In the genomic region with DNA sequence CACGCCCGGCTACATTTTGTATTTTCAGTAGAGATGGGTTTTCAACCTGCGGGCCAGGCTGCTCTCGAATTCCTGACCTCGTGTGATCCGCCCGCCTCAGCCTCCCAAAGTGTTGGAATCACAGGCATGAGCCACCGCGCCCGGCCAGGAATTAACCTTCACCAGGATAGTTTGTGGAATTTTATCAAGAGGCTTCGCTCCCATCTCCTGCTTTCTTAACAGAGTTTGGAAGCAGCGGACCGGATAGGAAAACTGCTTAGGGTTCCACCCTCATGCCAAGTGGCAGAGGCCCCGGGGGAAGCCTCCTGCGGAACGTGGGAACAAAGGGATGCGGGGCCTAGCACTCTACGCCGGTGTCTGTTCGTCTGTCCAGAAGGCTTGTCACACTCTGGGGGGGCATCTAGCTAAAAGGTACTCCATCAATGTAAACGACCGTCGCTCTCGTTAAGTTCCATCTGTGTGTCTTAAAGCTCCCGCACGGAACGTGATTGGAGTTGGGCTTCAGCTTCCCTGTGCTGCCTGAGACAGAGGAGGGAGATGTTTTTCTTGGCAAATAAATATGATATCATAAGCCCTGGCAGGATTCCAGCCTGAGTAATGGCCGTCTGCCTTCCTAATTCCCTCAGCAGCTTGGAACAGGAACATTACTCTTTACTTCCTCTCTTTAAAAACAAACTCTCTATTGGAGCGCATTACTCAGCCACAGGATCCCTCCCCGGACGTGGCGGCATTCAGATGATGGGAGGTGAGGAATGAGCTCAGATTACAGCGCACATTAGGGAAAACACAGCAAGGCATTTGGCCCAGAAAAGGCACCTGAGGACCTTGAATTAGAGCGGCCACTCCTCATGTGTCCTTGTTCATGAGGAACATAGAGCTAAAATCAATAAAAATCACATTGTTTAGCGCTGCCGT, we compare ENCODE assay signal across 8 cellular contexts.
A peak's percentile ranks its signal among the peaks of the same experiment; 100 is the strongest.
DNase-seq lines count a peak whose midpoint lies in the region; ATAC-seq and TF ChIP-seq lines count a peak whose summit lies in the region.

No MANE protein-coding gene starts in this region.

- DNase-seq in EL (peak; percentile 97), NCI-H2171 treated with DMSO at 0.1 percent for 48 hours (lab: John Stamatoyannopoulos, UW) (peak; percentile 95), brain microvascular endothelial cell (peak; percentile 97), left colon (peak; percentile 28 to 43), uterus (peak; percentile 57 to 69), mesenteric fat pad (ENCODE audit: low spot score) (no peak)
- DNase-seq in effector CD8-positive, alpha-beta T cell (lab: John Stamatoyannopoulos, UW): no peak

- H3K36me3 ChIP-seq in brain microvascular endothelial cell (replicated peaks) (no peaks in the 10 kb centered on the region), uterus (no peaks in the 10 kb centered on the region)

- H3K27me3 ChIP-seq in brain microvascular endothelial cell (replicated peaks) (no peaks in the 10 kb centered on the region), uterus (no peaks in the 10 kb centered on the region)

- in situ Hi-C loops in brain microvascular endothelial cell (cut with HindIII; ENCODE audit: low pct_ligation_motif_present, low sequenced_read_pairs): no loop called here

- H3K4me3 ChIP-seq in brain microvascular endothelial cell (ENCODE audit: low read depth, low read length) (peak overlapping the region; percentile 35), uterus (peak overlapping the region in 1 of 2 donors; percentile 15)

- H3K9me3 ChIP-seq in uterus: no peaks in the 10 kb centered on the region

- intact Hi-C loops in left colon (cut with DNase I, micrococcal nuclease): no loop called here
- intact Hi-C loops in uterus (cut with DNase I; ENCODE audit: low total_unique reads): no loop called here

- H3K4me1 ChIP-seq in uterus: no peaks in the 10 kb centered on the region

- TF ChIP-seq POLR2A in uterus (IDR thresholded peaks at IDR 0.05): no peak

- ATAC-seq in left colon (peak; percentile 78), HG03097 (IDR thresholded peaks at IDR 0.05; ENCODE audit: low FRiP score, unreplicated experiment) (no peak)

- no peak for TF ChIP-seq CTCF in brain microvascular endothelial cell (IDR thresholded peaks at IDR 0.05; ENCODE audit: low read depth, low read length, missing control alignments)
- no peak for TF ChIP-seq CTCF in uterus (IDR thresholded peaks at IDR 0.05)

- H3K27ac ChIP-seq in brain microvascular endothelial cell: peak overlapping the region; percentile 20
- H3K27ac ChIP-seq in uterus: peak overlapping the region; percentile 54 to 60

Comparison
In these comparisons a context has a peak if more than half of its experiments do, and no peak if none do; other contexts are left out.
1. DNase-seq: peak in EL (single experiment), NCI-H2171 treated with DMSO at 0.1 percent for 48 hours (single experiment), brain microvascular endothelial cell (single experiment), left colon (2 of 2) and uterus (2 of 2); none in effector CD8-positive, alpha-beta T cell (single experiment) and mesenteric fat pad (single experiment).